1 cellular context compared by ENCODE assay signal in genomic region chr11:69008774-69009440, GRCh38.
TF ChIP-seq lines count a peak whose summit lies in the region.

No MANE protein-coding gene starts in this region.

TF ChIP-seq in HepG2, 621 proteins besides CTCF, POLR2A, EP300 and RAD21:
- peak; percentile 5; the same call in 1 of the 2 replicates for TF ChIP-seq SALL1 (CRISPR knock-in tag; IDR thresholded peaks at IDR 0.05)
- TF ChIP-seq PRDM15 (CRISPR knock-in tag; IDR thresholded peaks at IDR 0.05), result no peak
- no peak for TF ChIP-seq ZNF749 (CRISPR knock-in tag; IDR thresholded peaks at IDR 0.05; ENCODE audit: borderline replicate concordance)
- TF ChIP-seq HNRNPLL (IDR thresholded peaks at IDR 0.05; ENCODE audit: low read depth, low read length, poor library complexity, severe bottlenecking), result peak; percentile 27
- TF ChIP-seq HMG20A (CRISPR knock-in tag; IDR thresholded peaks at IDR 0.05; ENCODE audit: borderline replicate concordance), result no peak
- TF ChIP-seq NRL (CRISPR knock-in tag; IDR thresholded peaks at IDR 0.05; ENCODE audit: borderline replicate concordance), result 0 out of 2 replicates have a peak, but pooled peaks have one; percentile 35
- peak; percentile 70 for TF ChIP-seq FOSL2 (CRISPR knock-in tag; IDR thresholded peaks at IDR 0.05)
- peak; percentile 12; the same call in 1 of the 2 replicates for TF ChIP-seq ZNF501 (CRISPR knock-in tag; IDR thresholded peaks at IDR 0.05)
- TF ChIP-seq MED13 (CRISPR knock-in tag; IDR thresholded peaks at IDR 0.05), result no peak
- 0 out of 2 replicates have a peak, but pooled peaks have one; percentile 38 for TF ChIP-seq ZNF572 (CRISPR knock-in tag; IDR thresholded peaks at IDR 0.05)
- TF ChIP-seq CREB3 (CRISPR knock-in tag; IDR thresholded peaks at IDR 0.05), result no peak
- no peak for TF ChIP-seq ZNF263 (CRISPR knock-in tag; IDR thresholded peaks at IDR 0.05)
TF ChIP-seq in HepG2: peak in this region for 6.
